Comparison of ENCODE assay signal across 24 cellular contexts in the genomic region with DNA sequence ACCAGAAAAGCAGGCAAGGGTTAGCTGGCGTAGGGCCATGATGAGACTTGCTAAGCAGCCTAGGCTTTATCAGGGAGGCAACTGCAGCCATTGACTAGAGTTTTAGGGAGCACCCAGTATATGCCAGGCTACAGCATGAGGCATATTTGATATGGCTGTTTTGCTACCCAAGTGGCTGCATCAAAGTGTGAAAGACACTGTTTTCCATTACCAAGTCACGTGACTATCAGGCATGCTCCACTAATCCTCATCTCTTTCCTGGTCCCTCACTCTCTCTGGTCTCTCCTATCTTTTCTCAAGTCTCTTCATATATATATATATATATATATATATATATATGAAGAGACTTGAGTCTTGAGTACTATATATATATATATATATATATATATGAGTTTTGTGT.
A peak's percentile ranks its signal among the peaks of the same experiment; 100 is the strongest.
DNase-seq lines count a peak whose midpoint lies in the region; ATAC-seq, FAIRE-seq and TF ChIP-seq lines count a peak whose summit lies in the region.
"Had no signal": no experiment of that assay in that cellular context is flagged by ENCODE, and none has a peak within 500 bp of the region (broad histone marks: within the 10 kb centered on the region; RNA-seq: fewer than 3 reads in every experiment).

No MANE protein-coding gene starts in this region.

- H2BK5ac ChIP-seq in neuronal stem cell (ENCODE audit: low read length), result no peak overlapping the region

- no peak overlapping the region for H2BK12ac ChIP-seq in neuronal stem cell (ENCODE audit: low read length)

- H3K27ac ChIP-seq in HepG2 (ENCODE audit: extremely low read length, insufficient read depth, low read length) (no peak overlapping the region), right lobe of liver (no peak overlapping the region), neuronal stem cell (replicated peaks; ENCODE audit: low read length) (no peak overlapping the region)
- H3K27ac ChIP-seq: 22Rv1, BLaER1 had no signal

- no peak overlapping the region for H2AK5ac ChIP-seq in neuronal stem cell (ENCODE audit: low read depth, low read length)

- in situ Hi-C loops in HepG2 (cut with HindIII; ENCODE audit: extremely low pct_ligation_motif_present, low pct_unique_long_range_greater_than_20kb), result no loop called here

- no peak overlapping the region for H4K91ac ChIP-seq in neuronal stem cell (ENCODE audit: low read depth, low read length, poor library complexity)

- intact Hi-C loops in HepG2 (cut with micrococcal nuclease; ENCODE audit: unreplicated experiment) (no loop called here), right lobe of liver (cut with DNase I) (no loop called here)

- TF ChIP-seq POLR2A in HepG2 (IDR thresholded peaks at IDR 0.05; ENCODE audit: insufficient read depth in 1 of 2, low read depth in 2 of 2, low read length in 2 of 2), result no peak
- no peak for TF ChIP-seq POLR2A in right lobe of liver (IDR thresholded peaks at IDR 0.05)

- DNase-seq in HepG2 (ENCODE audit: low spot score) (no peak), right lobe of liver (no peak), neuronal stem cell (ENCODE audit: low spot score) (no peak)
- no peak for DNase-seq in stimulated activated CD4-positive, alpha-beta T cell treated with anti-CD3 and anti-CD28 coated beads, Interleukin-4, amount 100 ng/mL, for 1 hour
- DNase-seq: ACHN; BE2C; C1 segment of cervical spinal cord; CD4-positive, alpha-beta memory T cell; CD4-positive, CD25-positive, alpha-beta regulatory T cell; CD8-positive, alpha-beta memory T cell; COR-L47; DMS 273 treated with DMSO at 0.1 percent for 48 hours; DMS153; DMS53; DMS79; DND-41; EL; GDM1 had no signal

- 22% methylated on average over 2 of the region's 2 CpGs for WGBS in HepG2 (ENCODE audit: low lambda C conversion rate)
- 90% methylated on average over 2 of the region's 2 CpGs for WGBS in right lobe of liver (ENCODE audit: insufficient coverage, low coverage, low lambda C conversion rate, missing lambda C conversion rate)
- WGBS in neuronal stem cell (ENCODE audit: extremely low coverage in 2 of 2, insufficient read length in 2 of 2, insufficient replicate concordance in 1 of 2), 2 donors, result no CpG with 5 or more reads among the region's 2 CpGs

- H4K20me1 ChIP-seq in HepG2 (ENCODE audit: insufficient read depth, low read length), result no peaks in the 10 kb centered on the region
- H4K20me1 ChIP-seq: BLaER1 had no signal

- H3K9ac ChIP-seq in HepG2 (ENCODE audit: insufficient read depth, low read depth, low read length), result no peak overlapping the region
- peak overlapping the region; percentile 5 for H3K9ac ChIP-seq in neuronal stem cell (ENCODE audit: low read depth, low read length, poor library complexity)
- H3K9ac ChIP-seq: BLaER1 had no signal

- POLR2A ChIA-PET in HepG2 (lab: Yijun Ruan, JAX), result no interaction called here

- H3K4ac ChIP-seq in neuronal stem cell (ENCODE audit: low read length), result no peak overlapping the region

- no peak overlapping the region for H3K23ac ChIP-seq in neuronal stem cell (ENCODE audit: low read depth, low read length, poor library complexity)

- H3K4me1 ChIP-seq in HepG2 (ENCODE audit: insufficient read depth, low read length) (0 out of 2 replicates have a peak, but pooled peaks cover 5% of the 10 kb centered on the region), right lobe of liver (no peaks in the 10 kb centered on the region), neuronal stem cell (ENCODE audit: control insufficient read depth in 2 of 2, insufficient read depth in 1 of 2, low read depth in 1 of 2, low read length in 2 of 2) (peaks cover 14 to 17% of the 10 kb centered on the region in 2 donors)
- H3K4me1 ChIP-seq: BE2C had no signal

- CTCF ChIA-PET in HepG2 (lab: Yijun Ruan, JAX; ENCODE audit: low intra/inter-chr PET ratio, low total read pairs), result no interaction called here

- H4K8ac ChIP-seq in neuronal stem cell (ENCODE audit: low read depth, low read length), result no peak overlapping the region

- H3K36me3 ChIP-seq in HepG2 (replicated peaks in 1 of 2; ENCODE audit: control insufficient read depth in 1 of 2, insufficient read depth in 2 of 2, low read length in 2 of 2) (no peaks in the 10 kb centered on the region), right lobe of liver (no peaks in the 10 kb centered on the region), neuronal stem cell (replicated peaks in 1 of 2; ENCODE audit: control insufficient read depth in 2 of 2, insufficient read depth in 2 of 2, low read length in 2 of 2) (no peaks in the 10 kb centered on the region)
- H3K36me3 ChIP-seq: BE2C, BLaER1 had no signal

- TF ChIP-seq EP300 in HepG2 (IDR thresholded peaks at IDR 0.05; ENCODE audit: low read depth in 2 of 2, low read length in 2 of 2) (no peak), HepG2 (CRISPR knock-in tag; IDR thresholded peaks at IDR 0.05; ENCODE audit: borderline replicate concordance) (no peak)

- TF ChIP-seq CTCF in HepG2 (CRISPR knock-in tag; IDR thresholded peaks at IDR 0.05) (no peak), right lobe of liver (IDR thresholded peaks at IDR 0.05) (no peak)

- H3K4me2 ChIP-seq in HepG2 (ENCODE audit: low read depth, low read length) (no peak overlapping the region), neuronal stem cell (ENCODE audit: insufficient read depth, low read length, poor library complexity, severe bottlenecking) (no peak overlapping the region)

- TF ChIP-seq RAD21 in HepG2 (CRISPR knock-in tag; IDR thresholded peaks at IDR 0.05), result no peak

- no peak overlapping the region for H3K4me3 ChIP-seq in HepG2 (replicated peaks in 1 of 3; ENCODE audit: insufficient read depth in 1 of 3, low read depth in 2 of 3, low read length in 3 of 3)
- no peak overlapping the region for H3K4me3 ChIP-seq in right lobe of liver
- no peak overlapping the region for H3K4me3 ChIP-seq in neuronal stem cell (ENCODE audit: low read length in 2 of 2)
- H3K4me3 ChIP-seq: BLaER1, GM12878 had no signal

- H3K14ac ChIP-seq in neuronal stem cell (ENCODE audit: low read length), result no peak overlapping the region

- peak overlapping the region; percentile 13 for H3K18ac ChIP-seq in neuronal stem cell (ENCODE audit: low read length)

- FAIRE-seq in HepG2 (lab: Jason Lieb, UNC), result no peak
- FAIRE-seq: GM12878, GM12892, GM18507 had no signal

- H2AFZ ChIP-seq in HepG2 (ENCODE audit: low read length), result no peak overlapping the region
- no peak overlapping the region for H2AFZ ChIP-seq in neuronal stem cell (ENCODE audit: low read length)

- H3K9me3 ChIP-seq in HepG2 (ENCODE audit: low read length), result no peaks in the 10 kb centered on the region
- H3K9me3 ChIP-seq in right lobe of liver, result no peaks in the 10 kb centered on the region
- peaks cover 2 to 16% of the 10 kb centered on the region in 2 donors for H3K9me3 ChIP-seq in neuronal stem cell (replicated peaks in 1 of 2; ENCODE audit: control insufficient read depth in 2 of 2, insufficient read depth in 1 of 2, low read depth in 1 of 2, low read length in 2 of 2)
- H3K9me3 ChIP-seq: BE2C, BLaER1 had no signal

- H3K79me1 ChIP-seq in neuronal stem cell (ENCODE audit: low read depth, low read length), result no peaks in the 10 kb centered on the region

- no peak overlapping the region for H2BK15ac ChIP-seq in neuronal stem cell (ENCODE audit: low read length)

- peaks cover 1 to 20% of the 10 kb centered on the region in 2 experiments; a peak in 3 of 5 replicates for H3K27me3 ChIP-seq in HepG2 (ENCODE audit: control insufficient read depth in 1 of 2, insufficient read depth in 2 of 2, low read length in 2 of 2)
- H3K27me3 ChIP-seq in right lobe of liver, result no peaks in the 10 kb centered on the region
- H3K27me3 ChIP-seq in neuronal stem cell (ENCODE audit: control insufficient read depth in 3 of 3, insufficient read depth in 3 of 3, low read depth in 1 of 3, low read length in 3 of 3), result peaks cover 0 to 87% (median 0%) of the 10 kb centered on the region in 3 experiments
- H3K27me3 ChIP-seq: BE2C, BLaER1 had no signal

- H2BK120ac ChIP-seq in neuronal stem cell (ENCODE audit: low read depth, low read length), result no peak overlapping the region

- ATAC-seq in HepG2 (no peak), right lobe of liver (no peak), HG02623 (IDR thresholded peaks at IDR 0.05; ENCODE audit: unreplicated experiment) (no peak)
- ATAC-seq: GM12878 had no signal

- no peaks in the 10 kb centered on the region for H3K79me2 ChIP-seq in HepG2 (ENCODE audit: insufficient read depth, low read length)

- BruUV-seq in HepG2 (replicated peaks; lab: Mats Ljungman, UMichigan), result no TSS peak

TF ChIP-seq in HepG2, 621 proteins besides CTCF, POLR2A, EP300 and RAD21:
- TF ChIP-seq ZNF124 (CRISPR knock-in tag; IDR thresholded peaks at IDR 0.05), result no peak
- TF ChIP-seq, protein P1, sequence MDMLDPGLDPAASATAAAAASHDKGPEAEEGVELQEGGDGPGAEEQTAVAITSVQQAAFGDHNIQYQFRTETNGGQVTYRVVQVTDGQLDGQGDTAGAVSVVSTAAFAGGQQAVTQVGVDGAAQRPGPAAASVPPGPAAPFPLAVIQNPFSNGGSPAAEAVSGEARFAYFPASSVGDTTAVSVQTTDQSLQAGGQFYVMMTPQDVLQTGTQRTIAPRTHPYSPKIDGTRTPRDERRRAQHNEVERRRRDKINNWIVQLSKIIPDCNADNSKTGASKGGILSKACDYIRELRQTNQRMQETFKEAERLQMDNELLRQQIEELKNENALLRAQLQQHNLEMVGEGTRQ (IDR thresholded peaks at IDR 0.05; ENCODE audit: low read depth, low read length), result peak; percentile 73
- TF ChIP-seq, protein P1 (CRISPR knock-in tag; IDR thresholded peaks at IDR 0.05; ENCODE audit: borderline replicate concordance), result no peak
- peak; percentile 62; the same call in 1 of the 2 replicates for TF ChIP-seq RAD51 (IDR thresholded peaks at IDR 0.05; ENCODE audit: borderline replicate concordance)
TF ChIP-seq in HepG2: peak in this region for 2.
